In the genomic region with DNA sequence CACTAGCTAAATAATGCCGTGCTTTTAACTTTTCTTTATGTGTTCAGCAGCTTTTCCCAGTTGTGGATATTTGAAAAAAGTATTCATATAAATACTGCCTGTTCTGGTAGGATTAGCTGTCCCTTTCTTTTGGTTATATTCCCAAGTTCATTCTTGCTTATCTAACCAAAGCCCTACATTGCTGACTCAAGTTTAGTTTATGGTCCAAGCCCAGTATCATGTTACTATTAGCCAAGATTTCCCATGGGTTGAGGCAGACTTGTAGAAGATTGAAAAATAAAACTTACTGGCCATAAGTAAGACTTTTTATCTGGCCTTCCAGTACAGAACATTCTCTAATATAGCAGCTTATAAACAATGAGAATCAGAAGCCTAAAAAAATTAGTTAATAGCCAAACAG, we compare ENCODE assay signal across 11 cellular contexts. TPM values are rescaled to one million over a fixed set of nuclear protein-coding genes. Genes with fewer than 3 reads are reported as not detected.
A peak's percentile ranks its signal among the peaks of the same experiment; 100 is the strongest.
DNase-seq lines count a peak whose midpoint lies in the region; ATAC-seq, FAIRE-seq and TF ChIP-seq lines count a peak whose summit lies in the region.
"Had no signal": no experiment of that assay in that cellular context is flagged by ENCODE, and none has a peak within 500 bp of the region (broad histone marks: within the 10 kb centered on the region; RNA-seq: fewer than 3 reads in every experiment).

No MANE protein-coding gene starts in this region.

- no peaks in the 10 kb centered on the region for H3K9me3 ChIP-seq in astrocyte (ENCODE audit: insufficient read depth, low read depth, low read length)
- H3K9me3 ChIP-seq in gastroesophageal sphincter: no peaks in the 10 kb centered on the region
- no peaks in the 10 kb centered on the region for H3K9me3 ChIP-seq in skeletal muscle tissue (ENCODE audit: control insufficient read depth in 3 of 3, low read length in 3 of 3)

- H3K36me3 Mint-ChIP-seq in astrocyte (ENCODE audit: low read depth, unreplicated experiment): no peaks in the 10 kb centered on the region
- H3K36me3 Mint-ChIP-seq: stimulated activated naive B cell treated with anti-CD40 and anti-IgM and Interleukin-4, amounts not matched to agents 10 μg/mL and 1 μg/mL and 100 μg/mL, for 72 hours had no signal

- WGBS in gastroesophageal sphincter (ENCODE audit: low coverage in 1 of 2), 2 donors: 38 to 56% methylated on average over 1 of the region's 1 CpG

- DNase-seq in GM04504 (ENCODE audit: low read depth) (peak; percentile 25), astrocyte (ENCODE audit: low read depth) (peak; percentile 83), SIG-M5 (lab: John Stamatoyannopoulos, UW) (no peak), substantia nigra (lab: John Stamatoyannopoulos, UW) (no peak), DMS153 treated with DMSO at 0.1 percent for 48 hours (lab: John Stamatoyannopoulos, UW; ENCODE audit: unreplicated experiment) (no peak)
- no peak for DNase-seq in activated CD4-positive, alpha-beta T cell treated with anti-CD3 and anti-CD28 coated beads for 48 hours
- DNase-seq: stimulated activated naive B cell treated with anti-CD40 and anti-IgM and Interleukin-4, amounts not matched to agents 10 μg/mL and 1 μg/mL and 100 μg/mL, for 72 hours had no signal

- TF ChIP-seq CTCF in astrocyte (IDR thresholded peaks at IDR 0.05; ENCODE audit: insufficient read depth, low read depth, low read length) (no peak), gastroesophageal sphincter (IDR thresholded peaks at IDR 0.05) (no peak)

- H3K36me3 ChIP-seq in astrocyte (ENCODE audit: insufficient read depth, low read length) (no peaks in the 10 kb centered on the region), gastroesophageal sphincter (no peaks in the 10 kb centered on the region), skeletal muscle tissue (ENCODE audit: control insufficient read depth in 3 of 3, insufficient read depth in 3 of 3, low read length in 3 of 3) (no peaks in the 10 kb centered on the region)

- H3K4me3 Mint-ChIP-seq in astrocyte (ENCODE audit: unreplicated experiment): no peak overlapping the region
- H3K4me3 Mint-ChIP-seq: dendritic cell treated with granulocyte-macrophage colony-stimulating factor and Interleukin-4, amounts not matched to agents 40 ng/mL and 50 ng/mL, for 4 days; stimulated activated naive B cell treated with anti-CD40 and anti-IgM and Interleukin-4, amounts not matched to agents 10 μg/mL and 1 μg/mL and 100 μg/mL, for 72 hours had no signal

- no peak for FAIRE-seq in astrocyte (lab: Jason Lieb, UNC)
- FAIRE-seq: D721Med had no signal

- no peak overlapping the region for H2AFZ ChIP-seq in astrocyte (ENCODE audit: low read depth, low read length)

- TF ChIP-seq EP300 in gastroesophageal sphincter (IDR thresholded peaks at IDR 0.05): no peak

- no peaks in the 10 kb centered on the region for H4K20me1 ChIP-seq in astrocyte (ENCODE audit: insufficient read depth, low read length)

- no peaks in the 10 kb centered on the region for H3K9me3 Mint-ChIP-seq in astrocyte (ENCODE audit: unreplicated experiment)
- H3K9me3 Mint-ChIP-seq: stimulated activated naive B cell treated with anti-CD40 and anti-IgM and Interleukin-4, amounts not matched to agents 10 μg/mL and 1 μg/mL and 100 μg/mL, for 72 hours had no signal

- no peak overlapping the region for H3K27ac Mint-ChIP-seq in astrocyte (ENCODE audit: unreplicated experiment)
- H3K27ac Mint-ChIP-seq: dendritic cell treated with granulocyte-macrophage colony-stimulating factor and Interleukin-4, amounts not matched to agents 40 ng/mL and 50 ng/mL, for 4 days; stimulated activated naive B cell treated with anti-CD40 and anti-IgM and Interleukin-4, amounts not matched to agents 10 μg/mL and 1 μg/mL and 100 μg/mL, for 72 hours had no signal

- no peaks in the 10 kb centered on the region for H3K4me1 ChIP-seq in astrocyte (ENCODE audit: insufficient read depth, low read length)
- H3K4me1 ChIP-seq in gastroesophageal sphincter: peaks cover 0 to 26% (median 9%) of the 10 kb centered on the region in 3 donors
- H3K4me1 ChIP-seq in skeletal muscle tissue (ENCODE audit: control insufficient read depth in 3 of 3, insufficient read depth in 3 of 3, low read length in 3 of 3): peaks cover 29 to 42% (median 38%) of the 10 kb centered on the region in 3 donors

- H3K27me3 Mint-ChIP-seq in astrocyte (ENCODE audit: low read depth, unreplicated experiment): no peaks in the 10 kb centered on the region
- H3K27me3 Mint-ChIP-seq: dendritic cell treated with granulocyte-macrophage colony-stimulating factor and Interleukin-4, amounts not matched to agents 40 ng/mL and 50 ng/mL, for 4 days had no signal

- no peak overlapping the region for H3K9ac ChIP-seq in astrocyte (ENCODE audit: low read length)
- no peak overlapping the region for H3K9ac ChIP-seq in skeletal muscle tissue (ENCODE audit: low read depth in 1 of 3, low read length in 3 of 3)

- H3K27me3 ChIP-seq in astrocyte (ENCODE audit: insufficient read depth, low read length) (no peaks in the 10 kb centered on the region), gastroesophageal sphincter (no peaks in the 10 kb centered on the region), skeletal muscle tissue (ENCODE audit: control insufficient read depth in 3 of 3, insufficient read depth in 3 of 3, low read length in 3 of 3) (no peaks in the 10 kb centered on the region)

- H3K4me2 ChIP-seq in astrocyte (ENCODE audit: low read length): no peak overlapping the region

- H3K27ac ChIP-seq in astrocyte (ENCODE audit: low read depth, low read length) (no peak overlapping the region), gastroesophageal sphincter (peak overlapping the region in 3 of 4 donors; percentile 14 to 57 (median 34)), skeletal muscle tissue (ENCODE audit: low read depth, low read length) (peak overlapping the region; percentile 48), substantia nigra (ENCODE audit: low read depth, low read length, poor library complexity, severe bottlenecking) (no peak overlapping the region)

- no peaks in the 10 kb centered on the region for H3K79me2 ChIP-seq in astrocyte (ENCODE audit: insufficient read depth, low read length)

- peaks cover 10% of the 10 kb centered on the region for H3K4me1 Mint-ChIP-seq in astrocyte (ENCODE audit: low read depth, unreplicated experiment)
- H3K4me1 Mint-ChIP-seq: stimulated activated naive B cell treated with anti-CD40 and anti-IgM and Interleukin-4, amounts not matched to agents 10 μg/mL and 1 μg/mL and 100 μg/mL, for 72 hours had no signal

- peak; percentile 78 for ATAC-seq in gastroesophageal sphincter
- ATAC-seq: stimulated activated naive B cell treated with anti-CD40 and anti-IgM and Interleukin-4, amounts not matched to agents 10 μg/mL and 1 μg/mL and 100 μg/mL, for 72 hours had no signal

- no peak for TF ChIP-seq POLR2A in gastroesophageal sphincter (IDR thresholded peaks at IDR 0.05)

- no peak overlapping the region for H3K4me3 ChIP-seq in astrocyte (ENCODE audit: insufficient read depth, low read depth, low read length)
- H3K4me3 ChIP-seq in gastroesophageal sphincter: no peak overlapping the region
- H3K4me3 ChIP-seq in skeletal muscle tissue (ENCODE audit: low read length in 3 of 3): peak overlapping the region in 1 of 3 donors; percentile 26

RNA-seq across cellular contexts. Expression of a gene that starts 49.7 kb away (rescaled TPM):
- total RNA-seq in astrocyte: 81.0 and 83.3 TPM in 2 replicates
- 100 to 1,000 TPM in 1 of 4 donors, 10 to 100 TPM in 3; 55.5 to 111 (median 89.2) TPM for total RNA-seq in gastroesophageal sphincter
- total RNA-seq in skeletal muscle tissue: 21.4 TPM

Comparison
In these comparisons a context has a peak if more than half of its experiments do, and no peak if none do; other contexts are left out.
1. DNase-seq: peak in GM04504 (single experiment) and astrocyte (single experiment); none in SIG-M5 (single experiment), substantia nigra (0 of 49), activated CD4-positive, alpha-beta T cell treated with anti-CD3 and anti-CD28 coated beads for 48 hours (single experiment) and DMS153 treated with DMSO at 0.1 percent for 48 hours (single experiment).
2. H3K27ac ChIP-seq: peak in gastroesophageal sphincter (3 of 4) and skeletal muscle tissue (single experiment); none in astrocyte (single experiment) and substantia nigra (single experiment).